In the genomic region with DNA sequence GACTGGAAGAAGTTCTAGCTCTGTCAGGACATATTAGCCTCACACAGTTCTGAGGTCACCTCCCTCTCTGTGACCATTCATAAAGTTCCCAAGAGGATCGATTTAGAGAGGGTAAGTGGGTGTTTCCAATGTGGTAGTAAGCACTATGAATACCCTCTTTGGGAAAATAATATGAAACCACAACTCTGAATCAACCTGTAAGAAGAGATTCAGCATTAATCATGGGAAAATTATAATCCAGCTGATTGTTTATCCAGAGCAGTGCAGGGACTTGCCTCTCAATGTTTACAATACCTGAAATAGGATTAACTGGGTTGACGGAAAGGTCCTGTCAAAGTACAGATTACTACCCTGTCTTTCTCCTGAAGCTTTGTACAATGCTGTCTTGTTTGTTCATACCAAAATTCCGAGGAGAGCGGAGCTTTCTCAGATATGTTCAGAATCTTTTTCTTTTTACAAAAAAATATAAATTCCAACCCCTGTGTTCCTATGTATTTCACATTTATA, we compare ENCODE assay signal across 13 cellular contexts.
DNase-seq lines count a peak whose midpoint lies in the region; FAIRE-seq and TF ChIP-seq lines count a peak whose summit lies in the region.
"Had no signal": no experiment of that assay in that cellular context is flagged by ENCODE, and none has a peak within 500 bp of the region (broad histone marks: within the 10 kb centered on the region; RNA-seq: fewer than 3 reads in every experiment).

No MANE protein-coding gene starts in this region.

- H3K9me3 Mint-ChIP-seq in CD8-positive, alpha-beta memory T cell = no peaks in the 10 kb centered on the region

- CTCF ChIA-PET in CD8-positive, alpha-beta memory T cell (lab: Charles Lee) = no interaction called here
- CTCF ChIA-PET in OCI-LY7 (lab: Charles Lee; ENCODE audit: unreplicated experiment) = no interaction called here

- H3K4me1 Mint-ChIP-seq in CD8-positive, alpha-beta memory T cell = no peaks in the 10 kb centered on the region
- H3K4me1 Mint-ChIP-seq: CD14-positive monocyte, IgD-negative memory B cell had no signal

- H3K36me3 Mint-ChIP-seq in CD8-positive, alpha-beta memory T cell = no peaks in the 10 kb centered on the region
- H3K36me3 Mint-ChIP-seq: CD14-positive monocyte, IgD-negative memory B cell had no signal

- no peak overlapping the region for H3K4me3 ChIP-seq in retinal pigment epithelial cell (ENCODE audit: low read length)
- H3K4me3 ChIP-seq in CD8-positive, alpha-beta memory T cell (ENCODE audit: low read length) = no peak overlapping the region
- H3K4me3 ChIP-seq in OCI-LY7 (ENCODE audit: low read depth, low read length, poor library complexity, severe bottlenecking) = no peak overlapping the region
- H3K4me3 ChIP-seq: GM12878 had no signal

- H3K27me3 Mint-ChIP-seq in CD8-positive, alpha-beta memory T cell = peaks cover 4 to 20% of the 10 kb centered on the region in 2 donors
- H3K27me3 Mint-ChIP-seq: IgD-negative memory B cell had no signal

- no peaks in the 10 kb centered on the region for H3K36me3 ChIP-seq in CD8-positive, alpha-beta memory T cell (ENCODE audit: insufficient read depth, low read length)
- no peaks in the 10 kb centered on the region for H3K36me3 ChIP-seq in OCI-LY7 (ENCODE audit: insufficient read depth, low read length)

- no peaks in the 10 kb centered on the region for H3K9me2 ChIP-seq in OCI-LY7 (ENCODE audit: insufficient read depth, low read length)

- no peak for TF ChIP-seq POLR2A in H54 (IDR thresholded peaks at IDR 0.05; ENCODE audit: low read depth, low read length)

- H4K20me1 ChIP-seq in OCI-LY7 (ENCODE audit: insufficient read depth, low read length) = no peaks in the 10 kb centered on the region

- DNase-seq in H54 (ENCODE audit: insufficient read length, low spot score) (no peak), NCI-H82 treated with DMSO at 0.1 percent for 48 hours (lab: John Stamatoyannopoulos, UW; ENCODE audit: unreplicated experiment) (peak; percentile 88), fibroblast of peridontal ligament (ENCODE audit: extremely low read depth) (peak; percentile 2), retinal pigment epithelial cell (ENCODE audit: low read depth) (peak; percentile 39), globus pallidus (ENCODE audit: low spot score) (no peak), OCI-LY7 (ENCODE audit: low spot score) (no peak)
- no peak for DNase-seq in CD8-positive, alpha-beta memory T cell
- DNase-seq: NCI-H1436 treated with DMSO at 0.1 percent for 48 hours, NCI-H345, NCI-H526 treated with DMSO at 0.1 percent for 48 hours had no signal

- H3K27me3 ChIP-seq in CD8-positive, alpha-beta memory T cell (ENCODE audit: insufficient read depth, low read length, poor library complexity, severe bottlenecking) = no peaks in the 10 kb centered on the region

- no peak overlapping the region for H3K4me3 Mint-ChIP-seq in CD8-positive, alpha-beta memory T cell
- H3K4me3 Mint-ChIP-seq: CD14-positive monocyte, IgD-negative memory B cell had no signal

- no peak overlapping the region for H2AFZ ChIP-seq in OCI-LY7 (ENCODE audit: low read length)

- FAIRE-seq in H54 (lab: Jason Lieb, UNC) = peak; percentile 20
- FAIRE-seq: GM12878 had no signal

- no peak overlapping the region for H3K27ac ChIP-seq in CD8-positive, alpha-beta memory T cell (ENCODE audit: low read depth, low read length)
- H3K27ac ChIP-seq in OCI-LY7 (ENCODE audit: low read depth, low read length, poor library complexity, severe bottlenecking) = no peak overlapping the region

- BruUV-seq in OCI-LY7 (replicated peaks; lab: Mats Ljungman, UMichigan) = no TSS peak

- H3K27ac Mint-ChIP-seq in CD8-positive, alpha-beta memory T cell = no peak overlapping the region
- H3K27ac Mint-ChIP-seq: CD14-positive monocyte, IgD-negative memory B cell had no signal

- H3K4me1 ChIP-seq in CD8-positive, alpha-beta memory T cell (ENCODE audit: insufficient read depth, low read length) = no peaks in the 10 kb centered on the region
- H3K4me1 ChIP-seq in OCI-LY7 (ENCODE audit: insufficient read depth, low read length, poor library complexity, severe bottlenecking) = no peaks in the 10 kb centered on the region

- no peak for TF ChIP-seq CTCF in retinal pigment epithelial cell (conservative IDR thresholded peaks at IDR 0.05; ENCODE audit: low read depth, low read length)
- no peak for TF ChIP-seq CTCF in OCI-LY7 (conservative IDR thresholded peaks at IDR 0.05; ENCODE audit: low read length)

- POLR2A ChIA-PET in CD8-positive, alpha-beta memory T cell (lab: Charles Lee) = no interaction called here
- POLR2A ChIA-PET in OCI-LY7 (lab: Charles Lee) = no interaction called here

- intact Hi-C loops in OCI-LY7 (cut with micrococcal nuclease; ENCODE audit: unreplicated experiment) = no loop called here

- no peaks in the 10 kb centered on the region for H3K79me2 ChIP-seq in OCI-LY7 (ENCODE audit: insufficient read depth, low read depth, low read length)

- no peak overlapping the region for H3K4me2 ChIP-seq in OCI-LY7 (ENCODE audit: low read length)

- no peaks in the 10 kb centered on the region for H3K9me3 ChIP-seq in CD8-positive, alpha-beta memory T cell (ENCODE audit: low read length)
- no peaks in the 10 kb centered on the region for H3K9me3 ChIP-seq in OCI-LY7 (ENCODE audit: low read length)

Comparison
In these comparisons a context has a peak if more than half of its experiments do, and no peak if none do; other contexts are left out.
1. DNase-seq: peak in NCI-H82 treated with DMSO at 0.1 percent for 48 hours (single experiment), fibroblast of peridontal ligament (single experiment) and retinal pigment epithelial cell (single experiment); none in H54 (single experiment), CD8-positive, alpha-beta memory T cell (0 of 5), globus pallidus (single experiment) and OCI-LY7 (single experiment).